ENCODE assay signal across 9 cellular contexts in genomic region chr1:66446261-66447001, GRCh38.
DNase-seq lines count a peak whose midpoint lies in the region; ATAC-seq and TF ChIP-seq lines count a peak whose summit lies in the region.
"Had no signal": no experiment of that assay in that cellular context is flagged by ENCODE, and none has a peak within 500 bp of the region (broad histone marks: within the 10 kb centered on the region; RNA-seq: fewer than 3 reads in every experiment).

No MANE protein-coding gene starts in this region.

- no peak overlapping the region for H3K4me3 ChIP-seq in NB4 (ENCODE audit: low read depth, low read length)
- H3K4me3 ChIP-seq in SK-N-MC, result peak overlapping the region; percentile 39
- no peak overlapping the region for H3K4me3 ChIP-seq in left lung
- no peak overlapping the region for H3K4me3 ChIP-seq in thymus (ENCODE audit: low read length)
- H3K4me3 ChIP-seq: SJSA1 had no signal

- H3K27ac ChIP-seq in SK-N-MC, result peak overlapping the region; percentile 73; the same call in 1 of the 2 replicates
- H3K27ac ChIP-seq in left lung, result peak overlapping the region in 1 of 2 donors; percentile 38
- peak overlapping the region; percentile 37 for H3K27ac ChIP-seq in thymus (ENCODE audit: low read depth)
- H3K27ac ChIP-seq: SJSA1 had no signal

- peak overlapping the region; percentile 51 for H3K9ac ChIP-seq in SK-N-MC (ENCODE audit: insufficient read length)

- H3K36me3 ChIP-seq in SK-N-MC (ENCODE audit: insufficient read depth, low read length) (no peaks in the 10 kb centered on the region), left lung (no peaks in the 10 kb centered on the region), thymus (ENCODE audit: control insufficient read depth, insufficient read depth) (no peaks in the 10 kb centered on the region)
- H3K36me3 ChIP-seq: SJSA1 had no signal

- no peaks in the 10 kb centered on the region for H3K36me3 Mint-ChIP-seq in chondrocyte (ENCODE audit: low read depth)

- no peak overlapping the region for H3K4me3 Mint-ChIP-seq in chondrocyte (ENCODE audit: unreplicated experiment)

- H3K4me1 Mint-ChIP-seq in chondrocyte (ENCODE audit: low read depth), result peaks cover 53% of the 10 kb centered on the region

- 26% methylated on average over 8 of the region's 8 CpGs for WGBS in thymus

- no peaks in the 10 kb centered on the region for H3K27me3 Mint-ChIP-seq in chondrocyte (ENCODE audit: low read depth)

- no peak for TF ChIP-seq POLR2A in NB4 (IDR thresholded peaks at IDR 0.05; ENCODE audit: extremely low read depth, insufficient read length)

- peaks cover 9 to 14% of the 10 kb centered on the region in 2 donors for H3K4me1 ChIP-seq in left lung
- H3K4me1 ChIP-seq in thymus (ENCODE audit: control insufficient read depth, insufficient read depth, low read length), result peaks cover 9% of the 10 kb centered on the region

- ATAC-seq in HG02610 (IDR thresholded peaks at IDR 0.05; ENCODE audit: unreplicated experiment) (peak; percentile 37), left lung (peak; percentile 90)

- H3K9me3 Mint-ChIP-seq in chondrocyte (ENCODE audit: low read depth), result peaks cover 4% of the 10 kb centered on the region

- H3K9me3 ChIP-seq in SK-N-MC (ENCODE audit: low read depth, low read length) (no peaks in the 10 kb centered on the region), left lung (no peaks in the 10 kb centered on the region), thymus (ENCODE audit: control insufficient read depth) (no peaks in the 10 kb centered on the region)
- H3K9me3 ChIP-seq: SJSA1 had no signal

- H3K27me3 ChIP-seq in left lung, result no peaks in the 10 kb centered on the region
- H3K27me3 ChIP-seq in thymus (ENCODE audit: control insufficient read depth, insufficient read depth), result no peaks in the 10 kb centered on the region
- H3K27me3 ChIP-seq: SJSA1 had no signal

- no peak overlapping the region for H3K27ac Mint-ChIP-seq in chondrocyte (ENCODE audit: unreplicated experiment)

- intact Hi-C loops in left lung (cut with DNase I), result loop anchor here (5.0 to 10.0 kb wide), 2 partner anchors 194 to 202 kb away; no protein-coding TSS in a partner anchor

- peak; percentile 77 for TF ChIP-seq CTCF in GM12872 (IDR thresholded peaks at IDR 0.05; ENCODE audit: insufficient read depth, low read depth, low read length)
- peak; percentile 51 for TF ChIP-seq CTCF in NB4 (IDR thresholded peaks at IDR 0.05; ENCODE audit: low read depth, low read length)
- peak; percentile 96 for TF ChIP-seq CTCF in chondrocyte (IDR thresholded peaks at IDR 0.05)
- TF ChIP-seq CTCF in left lung (IDR thresholded peaks at IDR 0.05), result peak; percentile 86

- peak; percentile 74 for DNase-seq in AG08395 (ENCODE audit: low spot score)
- DNase-seq in NB4 (ENCODE audit: low read depth), result peak; percentile 78
- peak; percentile 73 for DNase-seq in SK-N-MC (ENCODE audit: low read depth, low spot score)
- no peak for DNase-seq in chondrocyte (ENCODE audit: low spot score)
- no peak for DNase-seq in left lung

Comparison
In these comparisons a context has a peak if more than half of its experiments do, and no peak if none do; other contexts are left out.
1. DNase-seq: peak in AG08395 (single experiment), NB4 (single experiment) and SK-N-MC (single experiment); none in chondrocyte (single experiment) and left lung (0 of 2).
2. Peak in every context shown above with its lines, with median percentiles within 50 percentile points of each other: CTCF ChIP-seq.